In genomic region chr5:139660916-139661814, GRCh38 we compare ENCODE assay signal across 8 cellular contexts. TPM values are rescaled to one million over a fixed set of nuclear protein-coding genes. Genes with fewer than 3 reads are reported as not detected.
DNase-seq lines count a peak whose midpoint lies in the region; TF ChIP-seq lines count a peak whose summit lies in the region.

No MANE protein-coding gene starts in this region.

- H3K4me3 Mint-ChIP-seq in nephron: peak overlapping the region; percentile 20 to 77 (median 70)

- peaks cover 63% of the 10 kb centered on the region for H3K4me1 Mint-ChIP-seq in nephron

- no peak for TF ChIP-seq CTCF in nephron (IDR thresholded peaks at IDR 0.05; ENCODE audit: unreplicated experiment in 3 of 3)

- no peaks in the 10 kb centered on the region for H3K36me3 Mint-ChIP-seq in nephron (ENCODE audit: low read depth)

- H3K27me3 Mint-ChIP-seq in nephron (ENCODE audit: low read depth): no peaks in the 10 kb centered on the region

- in situ Hi-C loops in Caki2 (cut with HindIII; ENCODE audit: low pct_unique_long_range_greater_than_20kb, low sequenced_read_pairs): no loop called here

- no peaks in the 10 kb centered on the region for H3K9me3 Mint-ChIP-seq in nephron

- no peaks in the 10 kb centered on the region for H3K36me3 ChIP-seq in esophagus (ENCODE audit: control insufficient read depth in 2 of 2, insufficient read depth in 2 of 2, low read length in 1 of 2)

- H3K9me3 ChIP-seq in esophagus (ENCODE audit: control insufficient read depth in 2 of 2, insufficient read depth in 1 of 2, low read depth in 1 of 2, low read length in 1 of 2): no peaks in the 10 kb centered on the region

- peaks cover 16 to 45% of the 10 kb centered on the region in 2 donors for H3K4me1 ChIP-seq in esophagus (ENCODE audit: control insufficient read depth in 2 of 2, insufficient read depth in 2 of 2, low read length in 1 of 2)

- DNase-seq in Caki2 (ENCODE audit: low read depth): peak; percentile 85
- DNase-seq in HCEC 1CT: peak; percentile 82
- DNase-seq in SK-N-DZ (ENCODE audit: low spot score): peak; percentile 47
- no peak for DNase-seq in cerebellum (ENCODE audit: low spot score)
- DNase-seq in stimulated activated CD4-positive, alpha-beta T cell treated with anti-CD3 and anti-CD28 coated beads, Interleukin-15, amount 100 ng/mL, for 24 hours: no peak
- DNase-seq in activated T-cell treated with anti-CD3 and anti-CD28 coated beads for 4 hours: no peak

- H3K27ac ChIP-seq in esophagus (ENCODE audit: low read depth in 2 of 2, low read length in 1 of 2): peak overlapping the region; percentile 95 to 96

- H3K4me3 ChIP-seq in esophagus (ENCODE audit: low read depth in 1 of 2, low read length in 2 of 2): peak overlapping the region; percentile 4 to 33

- WGBS in esophagus, 2 donors: 27 to 37% methylated on average over 40 to 41 of the region's 41 CpGs

- H3K27me3 ChIP-seq in esophagus (ENCODE audit: control insufficient read depth in 1 of 2, insufficient read depth in 2 of 2, low read length in 2 of 2): no peaks in the 10 kb centered on the region

- H3K27ac Mint-ChIP-seq in nephron: peak overlapping the region; percentile 92 to 98 (median 97)

RNA-seq across cellular contexts. Expression of gene CXXC5, which starts 13.0 kb away (rescaled TPM):
- total RNA-seq in Caki2 (2014; rRNA removed; shearing (Covaris generic); ENCODE audit: low replicate concordance): 71.9 and 96.8 TPM in 2 replicates
- 24.9 and 31.1 TPM in 2 replicates for polyA plus RNA-seq in SK-N-DZ (2014; cell fraction: cytosol; rRNA removed)
- 15.4 and 23.8 TPM in 2 replicates for polyA plus RNA-seq in SK-N-DZ (2014; cell fraction: nucleus; rRNA removed)
- polyA plus RNA-seq in esophagus: 10 to 100 TPM; 21.9 to 27.8 TPM
- total RNA-seq in cerebellum: 76.6 TPM

Comparison
In these comparisons a context has a peak if more than half of its experiments do, and no peak if none do; other contexts are left out.
1. DNase-seq: peak in Caki2 (single experiment), HCEC 1CT (single experiment) and SK-N-DZ (single experiment); none in cerebellum (single experiment), stimulated activated CD4-positive, alpha-beta T cell treated with anti-CD3 and anti-CD28 coated beads, Interleukin-15, amount 100 ng/mL, for 24 hours (single experiment) and activated T-cell treated with anti-CD3 and anti-CD28 coated beads for 4 hours (single experiment).